8 cellular contexts compared by ENCODE assay signal in the genomic region with DNA sequence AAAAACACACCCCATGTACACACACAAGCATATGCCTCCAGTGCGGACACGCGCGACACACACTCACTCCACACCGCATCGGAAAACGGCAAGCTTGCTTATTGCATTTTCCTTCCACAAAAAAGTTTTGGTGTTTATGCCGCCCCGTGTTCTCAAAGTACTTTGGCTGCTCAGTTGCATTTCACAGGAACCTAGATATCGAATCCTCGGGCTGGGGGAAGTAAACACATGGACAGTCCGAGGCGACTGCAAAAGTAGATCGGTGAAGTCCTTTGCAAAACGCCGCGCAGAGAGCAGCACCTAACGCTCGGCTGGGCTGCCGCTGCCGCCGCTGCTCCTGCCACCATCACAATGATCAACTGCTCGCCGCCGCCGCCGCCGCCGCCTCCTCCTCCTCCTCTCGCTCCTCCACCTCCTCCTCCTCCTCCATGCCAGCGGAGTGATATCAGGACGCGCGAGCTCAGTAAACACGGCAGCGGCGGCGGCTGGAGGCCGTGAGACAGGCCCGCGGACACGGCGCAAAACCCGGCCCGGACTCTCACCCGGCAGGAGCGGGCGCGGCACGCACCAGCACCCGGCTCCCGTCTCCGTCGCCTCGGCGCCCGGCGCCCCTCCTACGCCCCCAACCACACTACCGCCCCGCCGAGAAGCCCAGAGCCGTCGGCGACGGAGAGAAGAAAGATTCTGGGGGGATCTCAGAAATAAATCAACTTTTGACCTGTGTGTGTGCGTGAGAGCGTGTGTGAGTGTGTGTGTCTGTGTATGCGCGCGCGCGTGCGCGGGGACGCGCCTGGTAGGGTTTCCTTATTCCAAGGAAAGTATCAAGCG. TPM values are rescaled to one million over a fixed set of nuclear protein-coding genes. Genes with fewer than 3 reads are reported as not detected.
DNase-seq lines count a peak whose midpoint lies in the region; ATAC-seq and TF ChIP-seq lines count a peak whose summit lies in the region.

A gene (minus strand): TSS at position 441 of the 828 bp plus-strand sequence. CDS start 857 bp downstream, outside the sequence.

- peak; percentile 50 for ATAC-seq in HG02678 (IDR thresholded peaks at IDR 0.05; ENCODE audit: unreplicated experiment)
- peak; percentile 22 to 31 (median 28) for ATAC-seq in T-cell (replicated peaks in 1 of 4)

- H3K27ac Mint-ChIP-seq in T-cell: peak within 1 kb of the TSS; percentile 88 to 90

- no peaks in the 10 kb centered on the region for H3K9me3 ChIP-seq in adrenal gland (replicated peaks in 1 of 3)
- no peaks in the 10 kb centered on the region for H3K9me3 ChIP-seq in parathyroid adenoma (ENCODE audit: control insufficient read depth, low read length)
- no peaks in the 10 kb centered on the region for H3K9me3 ChIP-seq in thymus (ENCODE audit: control insufficient read depth)

- TF ChIP-seq POLR2A in adrenal gland (IDR thresholded peaks at IDR 0.05): peak; percentile 90 to 96

- no peaks in the 10 kb centered on the region for H3K36me3 ChIP-seq in adrenal gland (replicated peaks in 1 of 2)
- H3K36me3 ChIP-seq in parathyroid adenoma (ENCODE audit: control insufficient read depth, insufficient read depth, low read length): no peaks in the 10 kb centered on the region
- no peaks in the 10 kb centered on the region for H3K36me3 ChIP-seq in thymus (ENCODE audit: control insufficient read depth, insufficient read depth)

- H3K4me3 ChIP-seq in adrenal gland: peak within 1 kb of the TSS; percentile 80 to 93 (median 88)
- H3K4me3 ChIP-seq in parathyroid adenoma (ENCODE audit: low read depth, low read length): peak within 1 kb of the TSS; percentile 92
- peak within 1 kb of the TSS; percentile 91 for H3K4me3 ChIP-seq in thymus (ENCODE audit: low read length)

- WGBS in adrenal gland, 4 donors: 0% methylated on average over 37 to 78 of the region's 78 CpGs
- under 1% methylated on average over 78 of the region's 78 CpGs for WGBS in thymus

- H3K9ac ChIP-seq in parathyroid adenoma: peak within 1 kb of the TSS; percentile 67

- DNase-seq in DMS79 (lab: John Stamatoyannopoulos, UW): peak; percentile 80
- peak; percentile 58 for DNase-seq in NCI-H1694 (lab: John Stamatoyannopoulos, UW)
- peak; percentile 68 to 86 (median 79) for DNase-seq in T-cell
- DNase-seq in adrenal gland: peak; percentile 95 to 98 (median 96)
- peak; percentile 96 for DNase-seq in cardiac septum (ENCODE audit: low spot score)

- peak within 1 kb of the TSS; percentile 90 for H2AFZ ChIP-seq in parathyroid adenoma

- peak within 1 kb of the TSS; percentile 94 to 96 (median 95) for H3K4me3 Mint-ChIP-seq in T-cell

- H3K36me3 Mint-ChIP-seq in T-cell: no peaks in the 10 kb centered on the region

- no peaks in the 10 kb centered on the region for H3K79me2 ChIP-seq in parathyroid adenoma

- intact Hi-C loops in adrenal gland (cut with DNase I) (loop anchor here (2.0 to 10.0 kb wide), 5 partner anchors 98 to 419 kb away; no protein-coding TSS in a partner anchor), cardiac septum (cut with DNase I) (loop anchor here (1.0 to 5.0 kb wide), 6 partner anchors 83 to 337 kb away; no protein-coding TSS in a partner anchor)

- H3K27ac ChIP-seq in adrenal gland: peak within 1 kb of the TSS; percentile 95 to 99 (median 98)
- peak within 1 kb of the TSS; percentile 98 for H3K27ac ChIP-seq in parathyroid adenoma
- peak within 1 kb of the TSS; percentile 99 for H3K27ac ChIP-seq in thymus (ENCODE audit: low read depth)

- H3K4me1 ChIP-seq in adrenal gland (replicated peaks in 1 of 2): peaks cover 0 to 14% of the 10 kb centered on the region in 2 donors
- H3K4me1 ChIP-seq in parathyroid adenoma: no peaks in the 10 kb centered on the region
- H3K4me1 ChIP-seq in thymus (ENCODE audit: control insufficient read depth, insufficient read depth, low read length): peaks cover 16% of the 10 kb centered on the region

- H3K27me3 Mint-ChIP-seq in T-cell: no peaks in the 10 kb centered on the region

- H3K4me2 ChIP-seq in parathyroid adenoma (ENCODE audit: low read length): peak within 1 kb of the TSS; percentile 99

- CTCF ChIA-PET in T-cell (lab: Charles Lee): interaction anchor here (0.7 to 1.4 kb wide), 3 partner anchors 31 to 137 kb away, joined by 3 to 4 read pairs (median 3); no protein-coding TSS in a partner anchor

- TF ChIP-seq CTCF in adrenal gland (IDR thresholded peaks at IDR 0.05) (peak in 2 of 6 experiments; percentile 7 to 47), parathyroid adenoma (IDR thresholded peaks at IDR 0.05) (no peak)

- H3K4me1 Mint-ChIP-seq in T-cell: peaks cover 36 to 45% (median 37%) of the 10 kb centered on the region in 3 donors

- POLR2A ChIA-PET in T-cell (lab: Charles Lee): interaction anchor here (0.7 to 1.1 kb wide), 2 partner anchors 15 to 60 kb away, joined by 3 read pairs; no protein-coding TSS in a partner anchor

- no peaks in the 10 kb centered on the region for H3K27me3 ChIP-seq in adrenal gland
- H3K27me3 ChIP-seq in parathyroid adenoma (ENCODE audit: control insufficient read depth, insufficient read depth, low read length): no peaks in the 10 kb centered on the region
- H3K27me3 ChIP-seq in thymus (ENCODE audit: control insufficient read depth, insufficient read depth): no peaks in the 10 kb centered on the region

- H3K9me3 Mint-ChIP-seq in T-cell: no peaks in the 10 kb centered on the region

RNA-seq across cellular contexts. Expression of the gene that starts here (rescaled TPM):
- total RNA-seq in T-cell (1 to 10 TPM; 2.0 to 3.4 (median 2.7) TPM), adrenal gland (10 to 100 TPM in 3 of 8 donors, 1 to 10 TPM in 5; 3.4 to 15.9 (median 9.2) TPM), cardiac septum (4.1 TPM)
- polyA plus RNA-seq in adrenal gland (1 to 10 TPM; 2.0 to 7.3 (median 6.0) TPM), thymus (5.2 TPM)

Comparison
In these comparisons a context has a peak if more than half of its experiments do, and no peak if none do; other contexts are left out.
1. Peak in every context shown above with its lines: DNase-seq, ATAC-seq, H3K4me3 ChIP-seq and H3K27ac ChIP-seq.